Comparison of ENCODE assay signal across 21 cellular contexts in genomic region chr7:69941077-69941476, GRCh38.
"Had no signal": no experiment of that assay in that cellular context is flagged by ENCODE, and none has a peak within 500 bp of the region (broad histone marks: within the 10 kb centered on the region; RNA-seq: fewer than 3 reads in every experiment).

No MANE protein-coding gene starts in this region.

- H3K4me3 ChIP-seq: body of pancreas, cardiac muscle cell, esophagus squamous epithelium, gastrocnemius medialis, right lobe of liver, stomach, suprapubic skin, transverse colon, uterus had no signal

- H3K36me3 ChIP-seq: cardiac muscle cell, esophagus squamous epithelium, gastrocnemius medialis, right lobe of liver, stomach, suprapubic skin, transverse colon, uterus had no signal

- H3K4me1 ChIP-seq: right lobe of liver, transverse colon, uterus had no signal

- FAIRE-seq: small intestine, TTC549 had no signal

- H3K27ac ChIP-seq: body of pancreas, cardiac muscle cell, esophagus squamous epithelium, gastrocnemius medialis, right lobe of liver, stomach, suprapubic skin, transverse colon, uterus had no signal

- H3K9me3 ChIP-seq: body of pancreas, esophagus squamous epithelium, gastrocnemius medialis, right lobe of liver, stomach, suprapubic skin, transverse colon, uterus had no signal

- DNase-seq: activated gamma-delta T cell treated with Interleukin-2 at 50 U/mL for 16 hours; activated T-cell treated with anti-CD3 and anti-CD28 coated beads, Interleukin-2, amount 50 U/mL, for 1 hour; anterior cingulate cortex; body of pancreas; cortex of kidney; endodermal cell; esophagus squamous epithelium; gastrocnemius medialis; islet precursor cell; left cardiac atrium; nephron progenitor cell; right lobe of liver; small intestine; stimulated activated CD4-positive, alpha-beta T cell treated with anti-CD3 and anti-CD28 coated beads, Interleukin-2, amount 100 ng/mL, for 24 hours; stomach; transverse colon; uterus had no signal

- H3K27me3 ChIP-seq: body of pancreas, cardiac muscle cell, esophagus squamous epithelium, gastrocnemius medialis, right lobe of liver, stomach, suprapubic skin, transverse colon, uterus had no signal

- ATAC-seq: body of pancreas; gastrocnemius medialis; left cardiac atrium; right lobe of liver; stimulated activated effector memory CD8-positive, alpha-beta T cell treated with anti-CD3 and anti-CD28 coated beads, Interleukin-12 subunit alpha, Interleukin-12 subunit beta, amount 100 ng/mL, for 72 hours had no signal
